25 cellular contexts compared by ENCODE assay signal in genomic region chr10:112771733-112772132, GRCh38.
"Had no signal": no experiment of that assay in that cellular context is flagged by ENCODE, and none has a peak within 500 bp of the region (broad histone marks: within the 10 kb centered on the region; RNA-seq: fewer than 3 reads in every experiment).

No MANE protein-coding gene starts in this region.

- H3K79me2 ChIP-seq: hepatocyte had no signal

- H3K4me1 ChIP-seq: colonic mucosa, esophagus muscularis mucosa, foreskin keratinocyte, gastrocnemius medialis, gastroesophageal sphincter had no signal

- H3K4me3 ChIP-seq: colonic mucosa, coronary artery, dorsolateral prefrontal cortex, esophagus muscularis mucosa, esophagus squamous epithelium, gastrocnemius medialis, gastroesophageal sphincter, heart left ventricle, heart right ventricle, hepatocyte had no signal

- ATAC-seq: effector memory CD8-positive, alpha-beta T cell; esophagus mucosa; foreskin keratinocyte; gastrocnemius medialis; gastroesophageal sphincter; heart left ventricle; heart right ventricle had no signal

- H3K36me3 ChIP-seq: colonic mucosa, esophagus muscularis mucosa, esophagus squamous epithelium, gastrocnemius medialis, gastroesophageal sphincter, heart left ventricle, heart right ventricle had no signal

- H2AFZ ChIP-seq: hepatocyte had no signal

- H3K27ac ChIP-seq: colonic mucosa, coronary artery, dorsolateral prefrontal cortex, epithelial cell of prostate, esophagus muscularis mucosa, esophagus squamous epithelium, foreskin keratinocyte, gastrocnemius medialis, gastroesophageal sphincter, heart left ventricle, heart right ventricle, hepatocyte had no signal

- H3K4me2 ChIP-seq: hepatocyte had no signal

- DNase-seq: colonic mucosa; cortex of kidney; dermis blood vessel endothelial cell; dorsolateral prefrontal cortex; effector CD4-positive, alpha-beta T cell; effector CD8-positive, alpha-beta T cell; effector memory CD4-positive, alpha-beta T cell; effector memory CD8-positive, alpha-beta T cell; endodermal cell; erythroblast; esophagus squamous epithelium; foreskin fibroblast; foreskin keratinocyte; foreskin melanocyte; gastrocnemius medialis; glutamatergic neuron; head of caudate nucleus; heart left ventricle; heart right ventricle had no signal

- H3K9me3 ChIP-seq: colonic mucosa, esophagus muscularis mucosa, esophagus squamous epithelium, gastrocnemius medialis, gastroesophageal sphincter, heart left ventricle had no signal

- H3K27me3 ChIP-seq: colonic mucosa, dorsolateral prefrontal cortex, esophagus muscularis mucosa, esophagus squamous epithelium, foreskin keratinocyte, gastrocnemius medialis, gastroesophageal sphincter, heart left ventricle, heart right ventricle, hepatocyte had no signal
